ENCODE assay signal across 8 cellular contexts in genomic region chr12:122980192-122981035, GRCh38. TPM values are rescaled to one million over a fixed set of nuclear protein-coding genes. Genes with fewer than 3 reads are reported as not detected.
DNase-seq lines count a peak whose midpoint lies in the region; ATAC-seq, FAIRE-seq and TF ChIP-seq lines count a peak whose summit lies in the region.

ARL6IP4 (plus strand) TSS chr12:122980681; CDS start chr12:122981140, 459 bp downstream.

- peak in 1 of 2 experiments; percentile 25; a peak in 2 of 4 replicates for TF ChIP-seq RAD21 in K562 (CRISPR knock-in tag; conservative IDR thresholded peaks at IDR 0.05 in 1 of 2, IDR thresholded peaks at IDR 0.05 in 1 of 2)

- CTCF ChIA-PET in K562 (lab: Yijun Ruan, JAX; ENCODE audit: low intra/inter-chr PET ratio): no interaction called here

- peak; percentile 75 for TF ChIP-seq POLR2A in K562 (conservative IDR thresholded peaks at IDR 0.05)

- WGBS in K562 (ENCODE audit: insufficient coverage, low coverage, missing lambda C conversion rate): under 1% methylated on average over 82 of the region's 96 CpGs
- no CpG with 5 or more reads among the region's 96 CpGs for WGBS in iPS DF 6.9 (ENCODE audit: insufficient coverage, insufficient read length)

- H3K36me3 ChIP-seq in ES-I3 (ENCODE audit: insufficient read depth, low read length): no peaks in the 10 kb centered on the region; the same call in 1 of the 2 replicates
- peaks cover 32% of the 10 kb centered on the region for H3K36me3 ChIP-seq in MG63
- peaks cover 58% of the 10 kb centered on the region for H3K36me3 ChIP-seq in K562 (ENCODE audit: control insufficient read depth, insufficient read depth, low read length)
- peaks cover 5% of the 10 kb centered on the region for H3K36me3 ChIP-seq in iPS DF 6.9 (ENCODE audit: control insufficient read depth, insufficient read depth, low read length)

- peak in 2 of 3 experiments; percentile 23 to 43; a peak in 1 of 6 replicates for TF ChIP-seq CTCF in K562 (IDR thresholded peaks at IDR 0.05 in 2 of 3, conservative IDR thresholded peaks at IDR 0.05 in 1 of 3; ENCODE audit: insufficient read depth in 2 of 3, low read depth in 1 of 3, low read length in 3 of 3)

- peaks cover 5% of the 10 kb centered on the region; the same call in 1 of the 2 replicates for H4K20me1 ChIP-seq in K562 (replicated peaks; ENCODE audit: control insufficient read depth, insufficient read depth, low read length)

- ATAC-seq in GM21619 (IDR thresholded peaks at IDR 0.05; ENCODE audit: unreplicated experiment): peak; percentile 59
- peak; percentile 80 for ATAC-seq in K562

- H3K9me1 ChIP-seq in K562 (ENCODE audit: control insufficient read depth, insufficient read depth, low read length): no peaks in the 10 kb centered on the region

- BruUV-seq in K562 (replicated peaks; lab: Mats Ljungman, UMichigan): TSS peak; percentile 45

- in situ Hi-C loops in K562 (cut with MboI): no loop called here

- peak within 1 kb of the TSS; percentile 80 for H3K4me2 ChIP-seq in K562 (ENCODE audit: insufficient read depth, low read length)

- H3K9ac ChIP-seq in ES-I3 (ENCODE audit: low read depth, low read length) (peak within 1 kb of the TSS; percentile 96), K562 (ENCODE audit: insufficient read depth in 1 of 2, low read depth in 2 of 2, low read length in 2 of 2) (peak within 1 kb of the TSS; percentile 89 to 99)

- peak within 1 kb of the TSS; percentile 77 for H3K4me3 ChIP-seq in MG63
- H3K4me3 ChIP-seq in K562: peak within 1 kb of the TSS; percentile 88
- H3K4me3 ChIP-seq in iPS DF 6.9 (ENCODE audit: low read length): peak within 1 kb of the TSS; percentile 83
- H3K4me3 ChIP-seq in skeletal muscle cell (ENCODE audit: low read depth, low read length): peak within 1 kb of the TSS; percentile 80

- peak; percentile 64 for DNase-seq in MG63
- DNase-seq in T1000 (lab: John Stamatoyannopoulos, UW): peak; percentile 99
- peak; percentile 75 to 90 (median 88) for DNase-seq in K562 (ENCODE audit: extremely low read depth in 1 of 4, low spot score in 3 of 4)
- DNase-seq in iPS DF 6.9 (ENCODE audit: low read depth, low spot score): no peak
- DNase-seq in skeletal muscle cell (ENCODE audit: low read depth): no peak
- no peak for DNase-seq in RCC 7860 (ENCODE audit: low spot score)

- H3K9me3 ChIP-seq in ES-I3 (ENCODE audit: control insufficient read depth, insufficient read depth, low read length) (no peaks in the 10 kb centered on the region), MG63 (no peaks in the 10 kb centered on the region), K562 (replicated peaks; ENCODE audit: control insufficient read depth, insufficient read depth, low read depth, low read length) (no peaks in the 10 kb centered on the region), iPS DF 6.9 (ENCODE audit: control insufficient read depth, insufficient read depth, low read length) (no peaks in the 10 kb centered on the region)

- intact Hi-C loops in K562 (cut with micrococcal nuclease): loop anchor here (5.0 to 10.0 kb wide), 2 partner anchors 52 to 164 kb away; no protein-coding TSS in a partner anchor

- H3K4me1 ChIP-seq in ES-I3 (ENCODE audit: insufficient read depth, low read length) (no peaks in the 10 kb centered on the region; the same call in 1 of the 2 replicates), K562 (replicated peaks in 1 of 2; ENCODE audit: control insufficient read depth in 2 of 2, insufficient read depth in 2 of 2, low read length in 2 of 2) (peaks cover 43 to 89% of the 10 kb centered on the region in 2 experiments), iPS DF 6.9 (ENCODE audit: control insufficient read depth, insufficient read depth, low read length) (peaks cover 2% of the 10 kb centered on the region; the same call in 1 of the 2 replicates)

- H3K27me3 ChIP-seq in MG63: no peaks in the 10 kb centered on the region
- no peaks in the 10 kb centered on the region for H3K27me3 ChIP-seq in K562 (ENCODE audit: control insufficient read depth in 2 of 2, insufficient read depth in 2 of 2, low read length in 2 of 2)
- no peaks in the 10 kb centered on the region for H3K27me3 ChIP-seq in iPS DF 6.9 (ENCODE audit: control insufficient read depth, insufficient read depth, low read length)

- TF ChIP-seq EP300 in K562 (IDR thresholded peaks at IDR 0.05; ENCODE audit: low read length): no peak

- peak within 1 kb of the TSS; percentile 88 for H2AFZ ChIP-seq in K562 (ENCODE audit: low read depth, low read length)

- peaks cover 54% of the 10 kb centered on the region for H3K79me2 ChIP-seq in K562 (ENCODE audit: control insufficient read depth, insufficient read depth, low read length)

- FAIRE-seq in K562 (lab: Jason Lieb, UNC) (no peak), RCC 7860 (lab: Jason Lieb, UNC) (no peak)

- POLR2A ChIA-PET in K562 (lab: Yijun Ruan, JAX): interaction anchor here (0.9 kb wide), 1 partner anchor 138 kb away, joined by 3 read pairs; no protein-coding TSS in a partner anchor

- H3K27ac ChIP-seq in K562 (ENCODE audit: extremely low read depth, low read depth, low read length) (peak within 1 kb of the TSS; percentile 84), iPS DF 6.9 (ENCODE audit: low read length) (no peak within 1 kb of the TSS)

TF ChIP-seq in K562, 482 proteins besides CTCF, POLR2A, EP300 and RAD21 (continues in another document):
- TF ChIP-seq ESRRA (IDR thresholded peaks at IDR 0.05; ENCODE audit: borderline replicate concordance, low read depth): peak; percentile 37; the same call in 1 of the 2 replicates
- peak; percentile 76 for TF ChIP-seq HCFC1 (IDR thresholded peaks at IDR 0.05; ENCODE audit: low read depth, low read length)
- TF ChIP-seq AFF1 (IDR thresholded peaks at IDR 0.05; ENCODE audit: low read depth in 1 of 2, partially characterized antibody in 2 of 2): no peak
- TF ChIP-seq CHD1 (IDR thresholded peaks at IDR 0.05; ENCODE audit: low read length): peak; percentile 60
- TF ChIP-seq HDAC6 (IDR thresholded peaks at IDR 0.05; ENCODE audit: low read depth, low read length): no peak
- TF ChIP-seq GTF2A2 (tag; IDR thresholded peaks at IDR 0.05): peak; percentile 51; the same call in 1 of the 2 replicates
- peak in 1 of 2 experiments; percentile 57; a peak in 1 of 4 replicates for TF ChIP-seq HDAC1 (IDR thresholded peaks at IDR 0.05)
- no peak for TF ChIP-seq ZKSCAN1 (IDR thresholded peaks at IDR 0.05; ENCODE audit: low read depth, low read length)
- peak; percentile 80 for TF ChIP-seq E2F1 (CRISPR knock-in tag; IDR thresholded peaks at IDR 0.05)

RNA-seq across cellular contexts. Expression of gene ARL6IP4, which starts in this region (rescaled TPM):
- total RNA-seq in MG63 (2014; rRNA removed; shearing (Covaris generic); ENCODE audit: low replicate concordance): 276 and 413 TPM in 2 replicates
- 69.3 and 160 TPM in 2 replicates for total RNA-seq in K562 (2011; cell fraction: chromatin; rRNA removed; ENCODE audit: low replicate concordance)
- total RNA-seq in K562 (2011; cell fraction: nucleolus; rRNA removed): 133 and 147 TPM in 2 replicates
- 86.5 and 106 TPM in 2 replicates for total RNA-seq in K562 (2011; cell fraction: nucleoplasm; rRNA removed)
- total RNA-seq in K562 (2014; rRNA removed) (224 and 280 TPM in 2 replicates), K562 (2014; rRNA removed; fragmentation: Illumina TruSeq; extraction: Trizol) (78.1 and 91.2 TPM in 2 replicates), K562 (2015; rRNA removed; fragmentation: Illumina TruSeq; extraction: Trizol) (171 and 180 TPM in 2 replicates), K562 (2021) (164 and 167 TPM in 2 replicates)
- polyA plus RNA-seq in K562 (2011; rRNA removed) (128 and 132 TPM in 2 replicates), K562 (2014; fragmentation: Illumina TruSeq; extraction: Trizol) (151 and 170 TPM in 2 replicates), K562 (2014; fragmentation: Nextera tagmentation; extraction: Ambion mirVana) (1 to 10 TPM; 2.4 to 4.8 TPM), K562 (2014; rRNA removed) (242 and 255 TPM in 2 replicates)
- polyA plus RNA-seq in K562 (2011; cell fraction: cytosol; rRNA removed): 110 and 136 TPM in 2 replicates
- 328 and 373 TPM in 2 replicates for polyA plus RNA-seq in K562 (2011; cell fraction: nucleus; rRNA removed)
- polyA plus RNA-seq in K562 (2012): 163 and 245 TPM in 2 replicates
- 33.8 and 41.5 TPM in 2 replicates for polyA minus RNA-seq in K562 (2011; rRNA and poly(A)+ RNA removed)
- polyA minus RNA-seq in K562 (2011; cell fraction: cytosol; rRNA and poly(A)+ RNA removed): 34.7 and 36.8 TPM in 2 replicates
- 21.8 and 31.0 TPM in 2 replicates for polyA minus RNA-seq in K562 (2011; cell fraction: nucleus; rRNA and poly(A)+ RNA removed)

Comparison
In these comparisons a context has a peak if more than half of its experiments do, and no peak if none do; other contexts are left out.
1. DNase-seq: peak in MG63 (single experiment), T1000 (single experiment) and K562 (4 of 4); none in iPS DF 6.9 (single experiment), skeletal muscle cell (single experiment) and RCC 7860 (single experiment).
2. Peak in every context shown above with its lines, with median percentiles within 50 percentile points of each other: H3K4me3 ChIP-seq.